In genomic region chr9:131405429-131405828, GRCh38 we compare ENCODE assay signal across 8 cellular contexts. TPM values are rescaled to one million over a fixed set of nuclear protein-coding genes. Genes with fewer than 3 reads are reported as not detected.
DNase-seq lines count a peak whose midpoint lies in the region; ATAC-seq and TF ChIP-seq lines count a peak whose summit lies in the region.

No MANE protein-coding gene starts in this region.

- peak overlapping the region; percentile 58 for H3K4me3 Mint-ChIP-seq in neural progenitor cell

- H3K36me3 ChIP-seq in BLaER1: peaks cover 62% of the 10 kb centered on the region
- no peaks in the 10 kb centered on the region for H3K36me3 ChIP-seq in Panc1 (ENCODE audit: control insufficient read depth, insufficient read depth, low read length)
- peaks cover 0 to 5% of the 10 kb centered on the region in 2 donors for H3K36me3 ChIP-seq in esophagus (ENCODE audit: control insufficient read depth in 2 of 2, insufficient read depth in 2 of 2, low read length in 1 of 2)
- H3K36me3 ChIP-seq in neural progenitor cell: no peaks in the 10 kb centered on the region

- H2AFZ ChIP-seq in neural progenitor cell (replicated peaks): no peak overlapping the region

- H3K79me2 ChIP-seq in neural progenitor cell (ENCODE audit: low read depth): peaks cover 100% of the 10 kb centered on the region

- H3K9me3 Mint-ChIP-seq in neural progenitor cell: peaks cover 5% of the 10 kb centered on the region

- H4K20me1 ChIP-seq in BLaER1 (peaks cover 100% of the 10 kb centered on the region), neural progenitor cell (ENCODE audit: low read depth) (peaks cover 100% of the 10 kb centered on the region)

- no peak overlapping the region for H3K4me3 ChIP-seq in BLaER1
- H3K4me3 ChIP-seq in Panc1 (ENCODE audit: low read depth in 2 of 2, low read length in 2 of 2): peak overlapping the region in 1 of 2 experiments; percentile 14; a peak in 1 of 4 replicates
- H3K4me3 ChIP-seq in esophagus (ENCODE audit: low read depth in 1 of 2, low read length in 2 of 2): no peak overlapping the region
- peak overlapping the region; percentile 36 for H3K4me3 ChIP-seq in neural progenitor cell

- no peak for TF ChIP-seq CTCF in Panc1 (IDR thresholded peaks at IDR 0.05)
- no peak for TF ChIP-seq CTCF in neural progenitor cell (IDR thresholded peaks at IDR 0.05)

- ATAC-seq in Panc1: no peak
- ATAC-seq in HG02970 (IDR thresholded peaks at IDR 0.05; ENCODE audit: low FRiP score, unreplicated experiment): no peak
- no peak for ATAC-seq in HG02571 (IDR thresholded peaks at IDR 0.05; ENCODE audit: unreplicated experiment)
- ATAC-seq in GM21737 (IDR thresholded peaks at IDR 0.05; ENCODE audit: unreplicated experiment): no peak
- ATAC-seq in HG02642 (IDR thresholded peaks at IDR 0.05; ENCODE audit: poor library complexity, unreplicated experiment): no peak

- H3K4me1 ChIP-seq in BLaER1 (peaks cover 100% of the 10 kb centered on the region), Panc1 (ENCODE audit: control insufficient read depth, insufficient read depth, low read length) (peaks cover 78% of the 10 kb centered on the region), esophagus (ENCODE audit: control insufficient read depth in 2 of 2, insufficient read depth in 2 of 2, low read length in 1 of 2) (peaks cover 28 to 34% of the 10 kb centered on the region in 2 donors), neural progenitor cell (peaks cover 86% of the 10 kb centered on the region)

- H3K9me3 ChIP-seq in BLaER1: peaks cover 6% of the 10 kb centered on the region; the same call in 1 of the 2 replicates
- H3K9me3 ChIP-seq in Panc1 (ENCODE audit: control insufficient read depth, insufficient read depth, low read depth, low read length): no peaks in the 10 kb centered on the region
- H3K9me3 ChIP-seq in esophagus (ENCODE audit: control insufficient read depth in 2 of 2, insufficient read depth in 1 of 2, low read depth in 1 of 2, low read length in 1 of 2): no peaks in the 10 kb centered on the region
- no peaks in the 10 kb centered on the region for H3K9me3 ChIP-seq in neural progenitor cell (ENCODE audit: low read depth)

- H3F3A ChIP-seq in neural progenitor cell (ENCODE audit: low read depth): peaks cover 78% of the 10 kb centered on the region

- H3K4me2 ChIP-seq in BLaER1 (peak overlapping the region; percentile 76), neural progenitor cell (peak overlapping the region; percentile 83)

- no TSS peak for BruUV-seq in Panc1 (replicated peaks; lab: Mats Ljungman, UMichigan)

- H3K27me3 Mint-ChIP-seq in neural progenitor cell (ENCODE audit: insufficient read depth, low read depth): peaks cover 2% of the 10 kb centered on the region

- 30 to 35% methylated on average over 6 of the region's 6 CpGs for WGBS in esophagus, 2 donors

- in situ Hi-C loops in Panc1 (cut with HindIII; ENCODE audit: low pct_unique_long_range_greater_than_20kb, low sequenced_read_pairs): no loop called here

- H3K27ac Mint-ChIP-seq in neural progenitor cell: peak overlapping the region; percentile 31

- DNase-seq in Panc1 (ENCODE audit: low read depth, low spot score) (no peak), neural progenitor cell (ENCODE audit: low spot score) (peak; percentile 92)

- CTCF ChIA-PET in Panc1 (lab: Charles Lee): no interaction called here

- H3K4me1 Mint-ChIP-seq in neural progenitor cell: peaks cover 78% of the 10 kb centered on the region

- intact Hi-C loops in Panc1 (cut with micrococcal nuclease; ENCODE audit: unreplicated experiment): no loop called here

- H3K9ac ChIP-seq in BLaER1: peak overlapping the region; percentile 45
- peak overlapping the region; percentile 17 for H3K9ac ChIP-seq in neural progenitor cell

- H3K36me3 Mint-ChIP-seq in neural progenitor cell: peaks cover 12% of the 10 kb centered on the region

- no peak overlapping the region for H3K27ac ChIP-seq in BLaER1
- H3K27ac ChIP-seq in Panc1 (ENCODE audit: low read length): peak overlapping the region; percentile 66
- peak overlapping the region; percentile 36 to 44 for H3K27ac ChIP-seq in esophagus (ENCODE audit: low read depth in 2 of 2, low read length in 1 of 2)
- H3K27ac ChIP-seq in neural progenitor cell: peak overlapping the region; percentile 82

- H3K27me3 ChIP-seq in BLaER1 (no peaks in the 10 kb centered on the region), Panc1 (ENCODE audit: control insufficient read depth, insufficient read depth, low read length) (no peaks in the 10 kb centered on the region), esophagus (ENCODE audit: control insufficient read depth in 1 of 2, insufficient read depth in 2 of 2, low read length in 2 of 2) (no peaks in the 10 kb centered on the region), neural progenitor cell (no peaks in the 10 kb centered on the region)

- POLR2A ChIA-PET in Panc1 (lab: Charles Lee): interaction anchor here (0.5 to 0.7 kb wide), 3 partner anchors 15 to 200 kb away, joined by 4 to 8 read pairs (median 8); no protein-coding TSS in a partner anchor

RNA-seq across cellular contexts. Expression of gene PRRC2B, which starts 11.5 kb away (rescaled TPM):
- 200 TPM for total RNA-seq in Panc1 (2021; ENCODE audit: unreplicated experiment)
- polyA plus RNA-seq in Panc1 (2012; ENCODE audit: insufficient read length): 124 TPM
- polyA plus RNA-seq in esophagus: 10 to 100 TPM; 26.8 to 60.0 TPM
- total RNA-seq in neural progenitor cell (ENCODE audit: low replicate concordance): 139 and 148 TPM in 2 replicates
